ENCODE assay signal across 25 cellular contexts in the genomic region with DNA sequence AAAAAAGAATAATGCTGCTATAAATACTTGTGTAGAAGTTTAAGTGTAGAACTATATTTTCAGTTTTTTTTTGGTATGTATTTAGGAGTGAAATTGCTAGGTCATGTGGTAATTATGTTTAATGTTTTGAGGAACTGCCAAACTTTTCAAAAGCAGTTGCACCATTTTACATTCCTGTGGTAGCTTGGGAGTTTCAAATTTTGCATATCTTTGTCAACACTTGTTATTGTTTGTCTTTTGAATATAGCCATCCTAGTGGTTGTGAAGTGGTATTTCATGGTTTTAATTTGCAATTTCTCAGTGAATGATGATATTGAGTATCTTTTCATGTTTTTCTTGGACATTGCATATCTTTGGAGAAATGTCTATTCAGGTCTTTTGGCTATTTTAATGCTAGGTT. TPM values are rescaled to one million over a fixed set of nuclear protein-coding genes. Genes with fewer than 3 reads are reported as not detected.
DNase-seq lines count a peak whose midpoint lies in the region; ATAC-seq, FAIRE-seq and TF ChIP-seq lines count a peak whose summit lies in the region.
"Had no signal": no experiment of that assay in that cellular context is flagged by ENCODE, and none has a peak within 500 bp of the region (broad histone marks: within the 10 kb centered on the region; RNA-seq: fewer than 3 reads in every experiment).

No MANE protein-coding gene starts in this region.

- CTCF ChIA-PET in SK-N-SH (lab: Yijun Ruan, JAX), result interaction anchor here (1.3 to 1.4 kb wide), 2 partner anchors 14 to 31 kb away, joined by 3 read pairs; a partner anchor contains a TSS

- H3K4me3 ChIP-seq in SK-N-SH (ENCODE audit: low read depth in 2 of 2, low read length in 1 of 2) (no peak overlapping the region), epithelial cell of esophagus (ENCODE audit: low read length) (no peak overlapping the region), pancreas (no peak overlapping the region)
- H3K4me3 ChIP-seq: A549, mucosa of descending colon, Peyer's patch, thyroid gland had no signal

- no peak overlapping the region for H3K27ac Mint-ChIP-seq in type B pancreatic cell
- H3K27ac Mint-ChIP-seq: CD8-positive, alpha-beta T cell; stimulated activated memory B cell treated with anti-CD40 and anti-IgM and Interleukin-4, amounts not matched to agents 10 μg/mL and 1 μg/mL and 100 μg/mL, for 72 hours had no signal

- FAIRE-seq in pancreas (lab: Jason Lieb, UNC), result no peak
- FAIRE-seq: A549 had no signal

- H3K27ac ChIP-seq in SK-N-SH (ENCODE audit: low read depth in 2 of 2, low read length in 1 of 2), result no peak overlapping the region
- no peak overlapping the region for H3K27ac ChIP-seq in pancreas
- H3K27ac ChIP-seq: A549, Peyer's patch, thyroid gland had no signal

- no peak for TF ChIP-seq EP300 in SK-N-SH (IDR thresholded peaks at IDR 0.05; ENCODE audit: borderline replicate concordance in 1 of 2, low read depth in 1 of 2, low read length in 1 of 2)

- TF ChIP-seq CTCF in SK-N-SH (IDR thresholded peaks at IDR 0.05) (peak; percentile 22; the same call in 1 of the 2 replicates), epithelial cell of esophagus (IDR thresholded peaks at IDR 0.05; ENCODE audit: insufficient read depth, low read depth, low read length, missing control alignments) (no peak), type B pancreatic cell (conservative IDR thresholded peaks at IDR 0.05) (peak; percentile 58), pancreas (IDR thresholded peaks at IDR 0.05) (no peak)

- H3K36me3 ChIP-seq in SK-N-SH (replicated peaks in 1 of 2; ENCODE audit: control insufficient read depth in 1 of 2, insufficient read depth in 2 of 2, low read length in 1 of 2) (peaks cover 58 to 84% of the 10 kb centered on the region in 2 experiments), pancreas (peaks cover 0 to 27% (median 0%) of the 10 kb centered on the region in 3 donors)

- no peaks in the 10 kb centered on the region for H3K9me3 ChIP-seq in SK-N-SH
- no peaks in the 10 kb centered on the region for H3K9me3 ChIP-seq in pancreas
- H3K9me3 ChIP-seq: A549, mucosa of descending colon, Peyer's patch, thyroid gland had no signal

- POLR2A ChIA-PET in SK-N-SH (lab: Yijun Ruan, JAX), result no interaction called here

- no peak overlapping the region for H3K4me3 Mint-ChIP-seq in type B pancreatic cell
- H3K4me3 Mint-ChIP-seq: CD8-positive, alpha-beta T cell; stimulated activated memory B cell treated with anti-CD40 and anti-IgM and Interleukin-4, amounts not matched to agents 10 μg/mL and 1 μg/mL and 100 μg/mL, for 72 hours had no signal

- no peaks in the 10 kb centered on the region for H3K27me3 ChIP-seq in SK-N-SH (ENCODE audit: insufficient read depth)
- H3K27me3 ChIP-seq in pancreas, result no peaks in the 10 kb centered on the region
- H3K27me3 ChIP-seq: Peyer's patch, thyroid gland had no signal

- no peak overlapping the region for H3K9ac ChIP-seq in SK-N-SH

- H2AFZ ChIP-seq in SK-N-SH (ENCODE audit: low read depth), result no peak overlapping the region

- H3K79me2 ChIP-seq in SK-N-SH (ENCODE audit: insufficient read depth), result peaks cover 92% of the 10 kb centered on the region

- H3K36me3 Mint-ChIP-seq in type B pancreatic cell, result peaks cover 24% of the 10 kb centered on the region

- no peaks in the 10 kb centered on the region for H3K27me3 Mint-ChIP-seq in type B pancreatic cell
- H3K27me3 Mint-ChIP-seq: stimulated activated memory B cell treated with anti-CD40 and anti-IgM and Interleukin-4, amounts not matched to agents 10 μg/mL and 1 μg/mL and 100 μg/mL, for 72 hours had no signal

- no peaks in the 10 kb centered on the region for H3K4me1 Mint-ChIP-seq in type B pancreatic cell (ENCODE audit: unreplicated experiment)

- TF ChIP-seq RAD21 in SK-N-SH (IDR thresholded peaks at IDR 0.05; ENCODE audit: low read length), result no peak

- ATAC-seq in SK-N-SH treated with all-trans-retinoic acid at 6 μM for 48 hours (no peak), pancreas (no peak)
- ATAC-seq: A549; CD8-positive, alpha-beta T cell; left cardiac atrium; mucosa of descending colon; stimulated activated memory B cell treated with anti-CD40 and anti-IgM and Interleukin-4, amounts not matched to agents 10 μg/mL and 1 μg/mL and 100 μg/mL, for 72 hours had no signal

- H3F3A ChIP-seq in SK-N-SH (replicated peaks; ENCODE audit: insufficient read depth), result peaks cover 13% of the 10 kb centered on the region

- H3K4me2 ChIP-seq in SK-N-SH, result no peak overlapping the region
- H3K4me2 ChIP-seq: A549 had no signal

- H3K4me1 ChIP-seq in SK-N-SH (ENCODE audit: control insufficient read depth in 1 of 2, insufficient read depth in 2 of 2, low read depth in 1 of 2, low read length in 1 of 2), result peaks cover 0 to 7% of the 10 kb centered on the region in 2 experiments; a peak in 1 of 4 replicates
- H3K4me1 ChIP-seq in pancreas, result no peaks in the 10 kb centered on the region
- H3K4me1 ChIP-seq: Peyer's patch had no signal

- DNase-seq in SK-N-SH (no peak), LHCN-M2 (ENCODE audit: low read depth) (peak; percentile 49), epithelial cell of esophagus (ENCODE audit: low read depth) (peak; percentile 36), type B pancreatic cell (ENCODE audit: extremely low spot score, unreplicated experiment) (no peak), pancreas (no peak), dedifferentiated amniotic fluid mesenchymal stem cell (ENCODE audit: extremely low spot score) (no peak)
- no peak for DNase-seq in stimulated activated CD8-positive, alpha-beta memory T cell treated with anti-CD3 and anti-CD28 coated beads, Interleukin-4, amount 100 ng/mL, for 48 hours
- DNase-seq: activated CD4-positive, alpha-beta T cell treated with anti-CD3 and anti-CD28 coated beads for 48 hours; activated CD8-positive, alpha-beta memory T cell treated with anti-CD3 and anti-CD28 coated beads, Interleukin-2, amount 50 U/mL, for 4 hours; activated effector memory CD4-positive, alpha-beta T cell treated with Interleukin-2 at 50 U/mL for 16 hours; caudate nucleus; CD8-positive, alpha-beta T cell; DND-41; effector CD4-positive, alpha-beta T cell; foreskin fibroblast; left cardiac atrium; mucosa of descending colon; NCI-H146; NCI-H82; Peyer's patch; thyroid gland had no signal

- H4K20me1 ChIP-seq in SK-N-SH (ENCODE audit: insufficient read depth), result peaks cover 10% of the 10 kb centered on the region

- intact Hi-C loops in pancreas (cut with DNase I), result no loop called here

- no peaks in the 10 kb centered on the region for H3K9me3 Mint-ChIP-seq in type B pancreatic cell
- H3K9me3 Mint-ChIP-seq: CD8-positive, alpha-beta T cell; stimulated activated memory B cell treated with anti-CD40 and anti-IgM and Interleukin-4, amounts not matched to agents 10 μg/mL and 1 μg/mL and 100 μg/mL, for 72 hours had no signal

- H3K9me2 ChIP-seq in SK-N-SH, result no peaks in the 10 kb centered on the region

TF ChIP-seq in SK-N-SH, 30 proteins besides CTCF, POLR2A, EP300 and RAD21 (continues in another document):
- TF ChIP-seq NRF1 (IDR thresholded peaks at IDR 0.05; ENCODE audit: low read depth, low read length) (no peak), GATA2 (CRISPR knock-in tag; IDR thresholded peaks at IDR 0.05) (no peak), TEAD4 (IDR thresholded peaks at IDR 0.05; ENCODE audit: borderline replicate concordance, insufficient read depth) (no peak), RCOR1 (IDR thresholded peaks at IDR 0.05; ENCODE audit: low read length) (no peak), RXRA (IDR thresholded peaks at IDR 0.05; ENCODE audit: borderline replicate concordance, low read depth) (no peak), ELF1 (IDR thresholded peaks at IDR 0.05) (no peak)
- TF ChIP-seq, protein P1, sequence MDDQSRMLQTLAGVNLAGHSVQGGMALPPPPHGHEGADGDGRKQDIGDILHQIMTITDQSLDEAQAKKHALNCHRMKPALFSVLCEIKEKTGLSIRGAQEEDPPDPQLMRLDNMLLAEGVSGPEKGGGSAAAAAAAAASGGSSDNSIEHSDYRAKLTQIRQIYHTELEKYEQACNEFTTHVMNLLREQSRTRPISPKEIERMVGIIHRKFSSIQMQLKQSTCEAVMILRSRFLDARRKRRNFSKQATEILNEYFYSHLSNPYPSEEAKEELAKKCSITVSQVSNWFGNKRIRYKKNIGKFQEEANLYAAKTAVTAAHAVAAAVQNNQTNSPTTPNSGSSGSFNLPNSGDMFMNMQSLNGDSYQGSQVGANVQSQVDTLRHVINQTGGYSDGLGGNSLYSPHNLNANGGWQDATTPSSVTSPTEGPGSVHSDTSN (IDR thresholded peaks at IDR 0.05), result no peak

TF ChIP-seq in SK-N-SH treated with all-trans-retinoic acid at 6 μM for 48 hours, 23 proteins besides CTCF, POLR2A, EP300 and RAD21:
- TF ChIP-seq SNAI2 (CRISPR knock-in tag; IDR thresholded peaks at IDR 0.05), result no peak

RNA-seq across cellular contexts. Expression of a gene that starts 30.4 kb away (rescaled TPM):
- polyA plus RNA-seq in SK-N-SH (2012; rRNA removed) (3.9 and 5.1 TPM in 2 replicates), pancreas (1 to 10 TPM; 5.1 to 6.0 TPM)
- 4.0 and 4.8 TPM in 2 replicates for polyA plus RNA-seq in SK-N-SH (2012; cell fraction: cytosol; rRNA removed)
- polyA plus RNA-seq in SK-N-SH (2012; cell fraction: nucleus; rRNA removed), result 7.2 and 12.9 TPM in 2 replicates
- total RNA-seq in LHCN-M2 (2014; rRNA removed) (29.0 and 29.6 TPM in 2 replicates), type B pancreatic cell (ENCODE audit: low replicate concordance) (28.1 and 35.7 TPM in 2 replicates), pancreas (10 to 100 TPM; 14.3 to 52.1 (median 18.5) TPM)
- polyA plus RNA-seq in LHCN-M2 (2012), result 10.8 TPM

RNA-seq across cellular contexts. Expression of a gene that starts 30.7 kb away (rescaled TPM):
- 1.6 and 2.2 TPM in 2 replicates for polyA plus RNA-seq in SK-N-SH (2012; rRNA removed)
- polyA plus RNA-seq in SK-N-SH (2012; cell fraction: cytosol; rRNA removed), result 0.93 and 1.5 TPM in 2 replicates
- 2.5 and 4.0 TPM in 2 replicates for polyA plus RNA-seq in SK-N-SH (2012; cell fraction: nucleus; rRNA removed)
- 0.86 TPM in 1 of 2 replicates, not detected in the other for total RNA-seq in LHCN-M2 (2014; rRNA removed)
- polyA plus RNA-seq in LHCN-M2 (2012), result 0.40 TPM
- 4.7 and 86.8 TPM in 2 replicates for total RNA-seq in type B pancreatic cell (ENCODE audit: low replicate concordance)
- 1 to 10 TPM in 3 of 6 donors, under 1 TPM in 3; 0.38 to 2.3 (median 1.3) TPM for total RNA-seq in pancreas
- polyA plus RNA-seq in pancreas, result under 1 TPM; 0.61 to 0.87 TPM
- total RNA-seq: CD8-positive, alpha-beta T cell; HT1080 had no signal

Comparison
In these comparisons a context has a peak if more than half of its experiments do, and no peak if none do; other contexts are left out.
1. DNase-seq: peak in LHCN-M2 (single experiment) and epithelial cell of esophagus (single experiment); none in SK-N-SH (single experiment), type B pancreatic cell (single experiment), pancreas (0 of 6), stimulated activated CD8-positive, alpha-beta memory T cell treated with anti-CD3 and anti-CD28 coated beads, Interleukin-4, amount 100 ng/mL, for 48 hours (single experiment) and dedifferentiated amniotic fluid mesenchymal stem cell (single experiment).
2. CTCF ChIP-seq: peak in SK-N-SH (single experiment) and type B pancreatic cell (single experiment); none in epithelial cell of esophagus (single experiment) and pancreas (0 of 4).